In the genomic region with DNA sequence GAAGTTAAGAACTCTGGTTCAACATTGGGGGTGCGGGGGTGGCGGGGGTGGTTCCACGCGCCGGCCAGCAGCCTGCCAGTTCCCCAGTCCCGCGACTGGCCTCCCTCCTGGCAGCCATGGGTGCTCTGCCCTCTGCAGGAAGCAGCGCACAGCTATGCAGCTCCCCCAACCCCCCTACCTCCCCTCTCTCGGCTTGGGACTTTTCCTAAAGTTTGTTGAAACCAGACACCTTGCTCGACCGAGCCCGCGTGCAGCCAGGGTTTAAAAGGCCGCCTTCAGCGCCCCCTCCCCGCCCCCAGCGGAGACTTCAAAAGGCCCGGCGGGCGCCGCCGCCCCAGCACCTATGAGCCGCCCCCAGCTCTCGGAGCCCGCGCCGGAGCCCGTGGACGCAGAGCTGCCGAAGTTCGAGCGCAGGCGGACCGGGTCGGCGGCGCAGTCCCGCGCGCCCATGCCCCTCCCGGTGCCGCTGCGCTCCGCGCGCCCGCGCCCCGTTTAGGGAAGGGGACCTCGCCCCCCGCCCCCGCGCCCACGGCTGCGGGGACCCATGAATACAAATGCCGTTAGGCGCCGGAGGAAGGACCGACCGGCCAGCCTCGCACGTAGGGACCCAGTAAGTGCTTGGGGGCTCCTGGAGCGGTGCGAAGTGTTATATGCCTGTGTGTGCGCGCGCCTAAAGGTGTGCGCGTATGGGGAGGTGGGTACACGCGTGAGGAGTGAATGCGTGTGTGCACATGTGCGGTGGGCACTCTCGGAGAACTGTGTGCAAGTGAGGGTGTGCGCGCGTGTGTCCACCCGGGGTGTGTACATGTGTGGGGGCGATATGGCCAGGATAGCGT, we compare ENCODE assay signal across 1 cellular context.
TF ChIP-seq lines count a peak whose summit lies in the region.

No MANE protein-coding gene starts in this region.

TF ChIP-seq in HepG2, 621 proteins besides CTCF, POLR2A, EP300 and RAD21 (continued from another document and continues in another):
- TF ChIP-seq, protein P1, sequence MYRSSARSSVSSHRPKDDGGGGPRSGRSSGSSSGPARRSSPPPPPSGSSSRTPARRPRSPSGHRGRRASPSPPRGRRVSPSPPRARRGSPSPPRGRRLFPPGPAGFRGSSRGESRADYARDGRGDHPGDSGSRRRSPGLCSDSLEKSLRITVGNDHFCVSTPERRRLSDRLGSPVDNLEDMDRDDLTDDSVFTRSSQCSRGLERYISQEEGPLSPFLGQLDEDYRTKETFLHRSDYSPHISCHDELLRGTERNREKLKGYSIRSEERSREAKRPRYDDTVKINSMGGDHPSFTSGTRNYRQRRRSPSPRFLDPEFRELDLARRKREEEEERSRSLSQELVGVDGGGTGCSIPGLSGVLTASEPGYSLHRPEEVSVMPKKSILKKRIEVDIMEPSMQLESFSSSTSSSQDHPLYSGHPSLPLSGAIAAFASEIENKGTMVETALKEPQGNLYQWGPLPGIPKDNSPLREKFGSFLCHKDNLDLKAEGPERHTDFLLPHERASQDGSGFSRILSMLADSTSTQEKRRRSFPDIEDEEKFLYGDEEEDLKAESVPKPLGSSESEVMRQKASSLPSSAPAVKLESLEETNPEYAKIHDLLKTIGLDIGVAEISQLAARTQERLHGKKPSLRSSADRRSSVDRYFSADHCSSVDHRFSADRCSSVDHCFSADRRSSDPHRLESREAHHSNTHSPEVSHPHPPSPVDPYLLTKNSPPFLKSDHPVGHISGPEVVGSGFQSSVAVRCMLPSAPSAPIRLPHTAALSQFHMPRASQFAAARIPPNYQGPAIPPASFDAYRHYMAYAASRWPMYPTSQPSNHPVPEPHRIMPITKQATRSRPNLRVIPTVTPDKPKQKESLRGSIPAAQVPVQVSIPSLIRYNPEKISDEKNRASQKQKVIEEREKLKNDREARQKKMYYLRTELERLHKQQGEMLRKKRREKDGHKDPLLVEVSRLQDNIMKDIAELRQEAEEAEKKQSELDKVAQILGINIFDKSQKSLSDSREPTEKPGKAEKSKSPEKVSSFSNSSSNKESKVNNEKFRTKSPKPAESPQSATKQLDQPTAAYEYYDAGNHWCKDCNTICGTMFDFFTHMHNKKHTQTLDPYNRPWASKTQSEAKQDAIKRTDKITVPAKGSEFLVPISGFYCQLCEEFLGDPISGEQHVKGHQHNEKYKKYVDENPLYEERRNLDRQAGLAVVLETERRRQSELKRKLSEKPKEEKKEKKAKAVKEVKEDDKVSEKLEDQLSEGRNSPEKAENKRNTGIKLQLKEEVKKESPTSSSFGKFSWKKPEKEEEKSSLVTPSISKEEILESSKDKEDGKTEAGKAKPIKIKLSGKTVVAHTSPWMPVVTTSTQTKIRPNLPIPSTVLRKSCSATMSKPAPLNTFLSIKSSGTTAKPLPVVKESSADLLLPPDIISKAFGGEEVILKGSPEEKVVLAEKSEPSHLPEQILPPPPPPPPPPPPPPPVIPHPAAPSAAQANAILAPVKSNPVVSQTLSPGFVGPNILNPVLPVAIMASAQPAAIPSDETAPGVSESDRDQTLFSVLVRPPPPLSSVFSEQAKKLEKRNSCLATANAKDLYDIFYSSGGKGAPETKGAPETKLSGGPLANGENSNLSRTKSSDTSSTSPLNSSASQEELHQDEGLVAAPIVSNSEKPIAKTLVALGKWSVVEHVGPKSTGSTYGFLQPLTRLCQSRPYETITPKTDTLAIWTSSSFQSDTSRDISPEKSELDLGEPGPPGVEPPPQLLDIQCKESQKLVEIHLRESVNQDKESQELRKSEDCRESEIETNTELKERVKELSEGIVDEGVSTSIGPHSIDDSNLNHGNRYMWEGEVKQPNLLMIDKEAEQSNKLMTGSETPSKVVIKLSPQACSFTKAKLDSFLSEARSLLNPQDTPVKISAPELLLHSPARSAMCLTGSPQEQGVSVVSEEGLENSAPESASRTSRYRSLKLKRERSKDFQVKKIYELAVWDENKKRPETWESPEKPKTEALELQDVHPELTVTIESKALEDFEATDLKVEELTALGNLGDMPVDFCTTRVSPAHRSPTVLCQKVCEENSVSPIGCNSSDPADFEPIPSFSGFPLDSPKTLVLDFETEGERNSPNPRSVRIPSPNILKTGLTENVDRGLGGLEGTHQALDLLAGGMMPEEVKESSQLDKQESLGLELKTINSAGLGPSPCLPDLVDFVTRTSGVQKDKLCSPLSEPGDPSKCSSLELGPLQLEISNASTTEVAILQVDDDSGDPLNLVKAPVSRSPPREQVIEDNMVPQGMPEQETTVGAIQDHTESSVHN (CRISPR knock-in tag; IDR thresholded peaks at IDR 0.05): no peak
- TF ChIP-seq NFYC (CRISPR knock-in tag; IDR thresholded peaks at IDR 0.05): no peak
- TF ChIP-seq HOXA5 (CRISPR knock-in tag; IDR thresholded peaks at IDR 0.05): peak; percentile 19; the same call in 1 of the 2 replicates
- TF ChIP-seq, protein P2, sequence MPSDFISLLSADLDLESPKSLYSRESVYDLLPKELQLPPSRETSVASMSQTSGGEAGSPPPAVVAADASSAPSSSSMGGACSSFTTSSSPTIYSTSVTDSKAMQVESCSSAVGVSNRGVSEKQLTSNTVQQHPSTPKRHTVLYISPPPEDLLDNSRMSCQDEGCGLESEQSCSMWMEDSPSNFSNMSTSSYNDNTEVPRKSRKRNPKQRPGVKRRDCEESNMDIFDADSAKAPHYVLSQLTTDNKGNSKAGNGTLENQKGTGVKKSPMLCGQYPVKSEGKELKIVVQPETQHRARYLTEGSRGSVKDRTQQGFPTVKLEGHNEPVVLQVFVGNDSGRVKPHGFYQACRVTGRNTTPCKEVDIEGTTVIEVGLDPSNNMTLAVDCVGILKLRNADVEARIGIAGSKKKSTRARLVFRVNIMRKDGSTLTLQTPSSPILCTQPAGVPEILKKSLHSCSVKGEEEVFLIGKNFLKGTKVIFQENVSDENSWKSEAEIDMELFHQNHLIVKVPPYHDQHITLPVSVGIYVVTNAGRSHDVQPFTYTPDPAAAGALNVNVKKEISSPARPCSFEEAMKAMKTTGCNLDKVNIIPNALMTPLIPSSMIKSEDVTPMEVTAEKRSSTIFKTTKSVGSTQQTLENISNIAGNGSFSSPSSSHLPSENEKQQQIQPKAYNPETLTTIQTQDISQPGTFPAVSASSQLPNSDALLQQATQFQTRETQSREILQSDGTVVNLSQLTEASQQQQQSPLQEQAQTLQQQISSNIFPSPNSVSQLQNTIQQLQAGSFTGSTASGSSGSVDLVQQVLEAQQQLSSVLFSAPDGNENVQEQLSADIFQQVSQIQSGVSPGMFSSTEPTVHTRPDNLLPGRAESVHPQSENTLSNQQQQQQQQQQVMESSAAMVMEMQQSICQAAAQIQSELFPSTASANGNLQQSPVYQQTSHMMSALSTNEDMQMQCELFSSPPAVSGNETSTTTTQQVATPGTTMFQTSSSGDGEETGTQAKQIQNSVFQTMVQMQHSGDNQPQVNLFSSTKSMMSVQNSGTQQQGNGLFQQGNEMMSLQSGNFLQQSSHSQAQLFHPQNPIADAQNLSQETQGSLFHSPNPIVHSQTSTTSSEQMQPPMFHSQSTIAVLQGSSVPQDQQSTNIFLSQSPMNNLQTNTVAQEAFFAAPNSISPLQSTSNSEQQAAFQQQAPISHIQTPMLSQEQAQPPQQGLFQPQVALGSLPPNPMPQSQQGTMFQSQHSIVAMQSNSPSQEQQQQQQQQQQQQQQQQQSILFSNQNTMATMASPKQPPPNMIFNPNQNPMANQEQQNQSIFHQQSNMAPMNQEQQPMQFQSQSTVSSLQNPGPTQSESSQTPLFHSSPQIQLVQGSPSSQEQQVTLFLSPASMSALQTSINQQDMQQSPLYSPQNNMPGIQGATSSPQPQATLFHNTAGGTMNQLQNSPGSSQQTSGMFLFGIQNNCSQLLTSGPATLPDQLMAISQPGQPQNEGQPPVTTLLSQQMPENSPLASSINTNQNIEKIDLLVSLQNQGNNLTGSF (CRISPR knock-in tag; IDR thresholded peaks at IDR 0.05): 0 out of 2 replicates have a peak, but pooled peaks have one; percentile 46
- TF ChIP-seq ELF3 (CRISPR knock-in tag; IDR thresholded peaks at IDR 0.05): peak; percentile 37
- TF ChIP-seq, protein P3, sequence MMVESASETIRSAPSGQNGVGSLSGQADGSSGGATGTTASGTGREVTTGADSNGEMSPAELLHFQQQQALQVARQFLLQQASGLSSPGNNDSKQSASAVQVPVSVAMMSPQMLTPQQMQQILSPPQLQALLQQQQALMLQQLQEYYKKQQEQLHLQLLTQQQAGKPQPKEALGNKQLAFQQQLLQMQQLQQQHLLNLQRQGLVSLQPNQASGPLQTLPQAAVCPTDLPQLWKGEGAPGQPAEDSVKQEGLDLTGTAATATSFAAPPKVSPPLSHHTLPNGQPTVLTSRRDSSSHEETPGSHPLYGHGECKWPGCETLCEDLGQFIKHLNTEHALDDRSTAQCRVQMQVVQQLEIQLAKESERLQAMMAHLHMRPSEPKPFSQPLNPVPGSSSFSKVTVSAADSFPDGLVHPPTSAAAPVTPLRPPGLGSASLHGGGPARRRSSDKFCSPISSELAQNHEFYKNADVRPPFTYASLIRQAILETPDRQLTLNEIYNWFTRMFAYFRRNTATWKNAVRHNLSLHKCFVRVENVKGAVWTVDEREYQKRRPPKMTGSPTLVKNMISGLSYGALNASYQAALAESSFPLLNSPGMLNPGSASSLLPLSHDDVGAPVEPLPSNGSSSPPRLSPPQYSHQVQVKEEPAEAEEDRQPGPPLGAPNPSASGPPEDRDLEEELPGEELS (CRISPR knock-in tag; IDR thresholded peaks at IDR 0.05): peak; percentile 72; the same call in 1 of the 2 replicates
- TF ChIP-seq RFXANK (CRISPR knock-in tag; IDR thresholded peaks at IDR 0.05): no peak
- TF ChIP-seq, protein P4, sequence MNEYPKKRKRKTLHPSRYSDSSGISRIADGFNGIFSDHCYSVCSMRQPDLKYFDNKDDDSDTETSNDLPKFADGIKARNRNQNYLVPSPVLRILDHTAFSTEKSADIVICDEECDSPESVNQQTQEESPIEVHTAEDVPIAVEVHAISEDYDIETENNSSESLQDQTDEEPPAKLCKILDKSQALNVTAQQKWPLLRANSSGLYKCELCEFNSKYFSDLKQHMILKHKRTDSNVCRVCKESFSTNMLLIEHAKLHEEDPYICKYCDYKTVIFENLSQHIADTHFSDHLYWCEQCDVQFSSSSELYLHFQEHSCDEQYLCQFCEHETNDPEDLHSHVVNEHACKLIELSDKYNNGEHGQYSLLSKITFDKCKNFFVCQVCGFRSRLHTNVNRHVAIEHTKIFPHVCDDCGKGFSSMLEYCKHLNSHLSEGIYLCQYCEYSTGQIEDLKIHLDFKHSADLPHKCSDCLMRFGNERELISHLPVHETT (CRISPR knock-in tag; conservative IDR thresholded peaks at IDR 0.05): peak; percentile 16; the same call in 1 of the 2 replicates
- TF ChIP-seq ZNF652 (CRISPR knock-in tag; IDR thresholded peaks at IDR 0.05; ENCODE audit: borderline replicate concordance, low read depth): peak; percentile 58; the same call in 1 of the 2 replicates
- TF ChIP-seq, protein P5, sequence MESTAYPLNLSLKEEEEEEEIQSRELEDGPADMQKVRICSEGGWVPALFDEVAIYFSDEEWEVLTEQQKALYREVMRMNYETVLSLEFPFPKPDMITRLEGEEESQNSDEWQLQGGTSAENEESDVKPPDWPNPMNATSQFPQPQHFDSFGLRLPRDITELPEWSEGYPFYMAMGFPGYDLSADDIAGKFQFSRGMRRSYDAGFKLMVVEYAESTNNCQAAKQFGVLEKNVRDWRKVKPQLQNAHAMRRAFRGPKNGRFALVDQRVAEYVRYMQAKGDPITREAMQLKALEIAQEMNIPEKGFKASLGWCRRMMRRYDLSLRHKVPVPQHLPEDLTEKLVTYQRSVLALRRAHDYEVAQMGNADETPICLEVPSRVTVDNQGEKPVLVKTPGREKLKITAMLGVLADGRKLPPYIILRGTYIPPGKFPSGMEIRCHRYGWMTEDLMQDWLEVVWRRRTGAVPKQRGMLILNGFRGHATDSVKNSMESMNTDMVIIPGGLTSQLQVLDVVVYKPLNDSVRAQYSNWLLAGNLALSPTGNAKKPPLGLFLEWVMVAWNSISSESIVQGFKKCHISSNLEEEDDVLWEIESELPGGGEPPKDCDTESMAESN (CRISPR knock-in tag; conservative IDR thresholded peaks at IDR 0.05): peak; percentile 75
- peak; percentile 87; the same call in 1 of the 2 replicates for TF ChIP-seq TSC22D2 (CRISPR knock-in tag; IDR thresholded peaks at IDR 0.05; ENCODE audit: borderline replicate concordance)
- TF ChIP-seq ZNF788 (CRISPR knock-in tag; IDR thresholded peaks at IDR 0.05; ENCODE audit: borderline replicate concordance): peak; percentile 72; the same call in 1 of the 2 replicates
- no peak for TF ChIP-seq SOX6 (IDR thresholded peaks at IDR 0.05)
- peak; percentile 89 for TF ChIP-seq SOX6 (CRISPR knock-in tag; IDR thresholded peaks at IDR 0.05)
- TF ChIP-seq ZNF30 (CRISPR knock-in tag; IDR thresholded peaks at IDR 0.05): no peak
- TF ChIP-seq SMARCE1 (IDR thresholded peaks at IDR 0.05; ENCODE audit: borderline replicate concordance): no peak
- TF ChIP-seq, protein P6, sequence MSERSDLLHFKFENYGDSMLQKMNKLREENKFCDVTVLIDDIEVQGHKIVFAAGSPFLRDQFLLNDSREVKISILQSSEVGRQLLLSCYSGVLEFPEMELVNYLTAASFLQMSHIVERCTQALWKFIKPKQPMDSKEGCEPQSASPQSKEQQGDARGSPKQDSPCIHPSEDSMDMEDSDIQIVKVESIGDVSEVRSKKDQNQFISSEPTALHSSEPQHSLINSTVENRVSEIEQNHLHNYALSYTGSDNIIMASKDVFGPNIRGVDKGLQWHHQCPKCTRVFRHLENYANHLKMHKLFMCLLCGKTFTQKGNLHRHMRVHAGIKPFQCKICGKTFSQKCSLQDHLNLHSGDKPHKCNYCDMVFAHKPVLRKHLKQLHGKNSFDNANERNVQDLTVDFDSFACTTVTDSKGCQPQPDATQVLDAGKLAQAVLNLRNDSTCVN (CRISPR knock-in tag; IDR thresholded peaks at IDR 0.05; ENCODE audit: borderline replicate concordance): peak; percentile 43
- TF ChIP-seq ZFP1 (CRISPR knock-in tag; IDR thresholded peaks at IDR 0.05): 0 out of 2 replicates have a peak, but pooled peaks have one; percentile 40
- TF ChIP-seq FOSL1 (CRISPR knock-in tag; IDR thresholded peaks at IDR 0.05; ENCODE audit: borderline replicate concordance): no peak
- TF ChIP-seq ZFP36L1 (CRISPR knock-in tag; IDR thresholded peaks at IDR 0.05): no peak
- peak; percentile 30; the same call in 1 of the 2 replicates for TF ChIP-seq ZNF629 (CRISPR knock-in tag; conservative IDR thresholded peaks at IDR 0.05)
- peak; percentile 22; the same call in 1 of the 2 replicates for TF ChIP-seq PCBP1 (IDR thresholded peaks at IDR 0.05; ENCODE audit: borderline replicate concordance, low read depth, low read length)
- TF ChIP-seq, protein P7, sequence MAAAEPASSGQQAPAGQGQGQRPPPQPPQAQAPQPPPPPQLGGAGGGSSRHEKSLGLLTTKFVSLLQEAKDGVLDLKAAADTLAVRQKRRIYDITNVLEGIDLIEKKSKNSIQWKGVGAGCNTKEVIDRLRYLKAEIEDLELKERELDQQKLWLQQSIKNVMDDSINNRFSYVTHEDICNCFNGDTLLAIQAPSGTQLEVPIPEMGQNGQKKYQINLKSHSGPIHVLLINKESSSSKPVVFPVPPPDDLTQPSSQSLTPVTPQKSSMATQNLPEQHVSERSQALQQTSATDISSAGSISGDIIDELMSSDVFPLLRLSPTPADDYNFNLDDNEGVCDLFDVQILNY (CRISPR knock-in tag; conservative IDR thresholded peaks at IDR 0.05): no peak
- TF ChIP-seq ASH2L (IDR thresholded peaks at IDR 0.05; ENCODE audit: insufficient read length, low read depth, low read length): peak; percentile 82
- TF ChIP-seq RFXAP (CRISPR knock-in tag; IDR thresholded peaks at IDR 0.05; ENCODE audit: borderline replicate concordance): peak; percentile 32; the same call in 1 of the 2 replicates
- TF ChIP-seq ZNF772 (CRISPR knock-in tag; IDR thresholded peaks at IDR 0.05): no peak; the same call in none of the 2 replicates
- no peak for TF ChIP-seq SP2 (CRISPR knock-in tag; IDR thresholded peaks at IDR 0.05)
- TF ChIP-seq, protein P8, sequence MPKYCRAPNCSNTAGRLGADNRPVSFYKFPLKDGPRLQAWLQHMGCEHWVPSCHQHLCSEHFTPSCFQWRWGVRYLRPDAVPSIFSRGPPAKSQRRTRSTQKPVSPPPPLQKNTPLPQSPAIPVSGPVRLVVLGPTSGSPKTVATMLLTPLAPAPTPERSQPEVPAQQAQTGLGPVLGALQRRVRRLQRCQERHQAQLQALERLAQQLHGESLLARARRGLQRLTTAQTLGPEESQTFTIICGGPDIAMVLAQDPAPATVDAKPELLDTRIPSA (CRISPR knock-in tag; IDR thresholded peaks at IDR 0.05; ENCODE audit: borderline replicate concordance): no peak
